ENCODE assay signal across 9 cellular contexts in genomic region chr15:78915341-78916087, GRCh38. TPM values are rescaled to one million over a fixed set of nuclear protein-coding genes. Genes with fewer than 3 reads are reported as not detected.
DNase-seq lines count a peak whose midpoint lies in the region; ATAC-seq and TF ChIP-seq lines count a peak whose summit lies in the region.
"Had no signal": no experiment of that assay in that cellular context is flagged by ENCODE, and none has a peak within 500 bp of the region (broad histone marks: within the 10 kb centered on the region; RNA-seq: fewer than 3 reads in every experiment).

No MANE protein-coding gene starts in this region.

- whole genome bisulfite sequencing in aorta, 2 donors = 58 to 71% methylated on average over 12 of the region's 12 CpGs

- H3K27me3 ChIP-seq in dorsolateral prefrontal cortex (no peaks in the 10 kb centered on the region), aorta (ENCODE audit: control insufficient read depth in 1 of 2, insufficient read depth in 2 of 2, low read length in 1 of 2) (no peaks in the 10 kb centered on the region)
- H3K27me3 ChIP-seq: BLaER1 had no signal

- DNase-seq in Right ventricle myocardium inferior (ENCODE audit: missing footprints) (peak; percentile 79), cardiac septum (ENCODE audit: low spot score) (no peak), dorsolateral prefrontal cortex (peak in 3 of 10 donors; percentile 32 to 40 (median 36)), mucosa of gallbladder (ENCODE audit: low spot score) (peak; percentile 53), aorta (peak in 1 of 2 donors; percentile 89)

- ATAC-seq in Right ventricle myocardium inferior (peak; percentile 64), aorta (ENCODE audit: low FRiP score) (peak; percentile 65), GM21423 (IDR thresholded peaks at IDR 0.05; ENCODE audit: unreplicated experiment) (no peak), HG03442 (IDR thresholded peaks at IDR 0.05; ENCODE audit: unreplicated experiment) (no peak), GM19463 (IDR thresholded peaks at IDR 0.05; ENCODE audit: unreplicated experiment) (no peak)

- H3K9me3 ChIP-seq in aorta (ENCODE audit: control insufficient read depth, low read length) = no peaks in the 10 kb centered on the region
- H3K9me3 ChIP-seq: BLaER1 had no signal

- no peak for TF ChIP-seq CTCF in dorsolateral prefrontal cortex (IDR thresholded peaks at IDR 0.05 in 54 of 56, conservative IDR thresholded peaks at IDR 0.05 in 2 of 56; ENCODE audit: low read depth in 1 of 56, partially characterized antibody in 56 of 56)

- peaks cover 0 to 4% of the 10 kb centered on the region in 2 donors for H3K4me1 ChIP-seq in aorta (ENCODE audit: control insufficient read depth in 1 of 2, insufficient read depth in 2 of 2, low read length in 2 of 2)

- intact Hi-C loops in Right ventricle myocardium inferior (cut with DNase I) (loop anchor here (1.0 to 2.0 kb wide), 2 partner anchors 22 to 269 kb away; no protein-coding TSS in a partner anchor), cardiac septum (cut with DNase I) (no loop called here), dorsolateral prefrontal cortex (cut with DNase I) (loop anchor here in 1 of 2 donors (10.0 kb wide), 1 partner anchor 269 kb away; no protein-coding TSS in a partner anchor), aorta (cut with DNase I) (no loop called here)

- H3K27ac ChIP-seq in dorsolateral prefrontal cortex (peak overlapping the region in 44 of 59 donors; percentile 7 to 79 (median 48)), aorta (ENCODE audit: low read depth in 1 of 2, low read length in 2 of 2) (peak overlapping the region in 1 of 2 donors; percentile 22)
- H3K27ac ChIP-seq: BLaER1 had no signal

- H3K4me3 ChIP-seq in dorsolateral prefrontal cortex (no peak overlapping the region), aorta (ENCODE audit: low read length in 2 of 2) (no peak overlapping the region)
- H3K4me3 ChIP-seq: BLaER1 had no signal

- H3K36me3 ChIP-seq in aorta (ENCODE audit: control insufficient read depth in 1 of 2, insufficient read depth in 2 of 2, low read length in 1 of 2) = peaks cover 0 to 2% of the 10 kb centered on the region in 2 donors

RNA-seq across cellular contexts. Expression of gene CTSH, which starts 29.3 kb away (rescaled TPM):
- total RNA-seq in Right ventricle myocardium inferior (67.8 TPM), cardiac septum (38.8 TPM), dorsolateral prefrontal cortex (100 to 1,000 TPM in 19 of 120 experiments, 10 to 100 TPM in 101; 37.9 to 182 (median 75.8) TPM), mucosa of gallbladder (465 TPM), aorta (10 to 100 TPM; 41.0 to 89.7 TPM)
- 100 to 1,000 TPM in 1 of 2 donors, 10 to 100 TPM in 1; 23.2 to 103 TPM for polyA plus RNA-seq in aorta

RNA-seq across cellular contexts. Expression of gene MORF4L1, which starts 42.8 kb away (rescaled TPM):
- total RNA-seq in Right ventricle myocardium inferior (333 TPM), cardiac septum (335 TPM), dorsolateral prefrontal cortex (100 to 1,000 TPM; 221 to 556 (median 377) TPM), mucosa of gallbladder (309 TPM), aorta (100 to 1,000 TPM; 363 to 401 TPM)
- 100 to 1,000 TPM; 457 to 868 TPM for polyA plus RNA-seq in aorta

Comparison
In these comparisons a context has a peak if more than half of its experiments do, and no peak if none do; other contexts are left out.
1. ATAC-seq: peak in Right ventricle myocardium inferior (single experiment) and aorta (single experiment); none in GM21423 (single experiment), HG03442 (single experiment) and GM19463 (single experiment).